ENCODE assay signal across 1 cellular context in the genomic region with DNA sequence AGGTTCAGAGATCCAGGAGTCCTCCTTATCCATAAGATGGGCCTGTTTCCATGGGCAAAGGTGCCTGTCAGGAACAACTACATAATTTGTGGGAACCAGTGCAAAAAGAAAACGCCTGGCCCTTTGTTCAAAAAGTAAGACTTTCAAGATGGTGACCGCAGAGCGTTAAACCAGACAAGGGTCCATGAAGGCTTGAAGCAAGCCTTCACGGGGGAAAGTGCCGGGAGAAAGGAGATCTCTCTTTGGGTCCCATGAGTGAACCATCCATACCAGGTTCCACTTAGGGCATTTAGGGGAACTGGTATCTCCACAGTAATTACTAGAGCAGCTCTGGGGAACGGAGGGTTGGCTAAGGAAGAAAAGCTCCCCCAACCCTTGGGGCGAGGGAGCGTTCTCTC.
TF ChIP-seq lines count a peak whose summit lies in the region.

No MANE protein-coding gene starts in this region.

TF ChIP-seq in GM12878, 131 proteins besides CTCF, POLR2A, EP300 and RAD21:
- TF ChIP-seq, protein P1, sequence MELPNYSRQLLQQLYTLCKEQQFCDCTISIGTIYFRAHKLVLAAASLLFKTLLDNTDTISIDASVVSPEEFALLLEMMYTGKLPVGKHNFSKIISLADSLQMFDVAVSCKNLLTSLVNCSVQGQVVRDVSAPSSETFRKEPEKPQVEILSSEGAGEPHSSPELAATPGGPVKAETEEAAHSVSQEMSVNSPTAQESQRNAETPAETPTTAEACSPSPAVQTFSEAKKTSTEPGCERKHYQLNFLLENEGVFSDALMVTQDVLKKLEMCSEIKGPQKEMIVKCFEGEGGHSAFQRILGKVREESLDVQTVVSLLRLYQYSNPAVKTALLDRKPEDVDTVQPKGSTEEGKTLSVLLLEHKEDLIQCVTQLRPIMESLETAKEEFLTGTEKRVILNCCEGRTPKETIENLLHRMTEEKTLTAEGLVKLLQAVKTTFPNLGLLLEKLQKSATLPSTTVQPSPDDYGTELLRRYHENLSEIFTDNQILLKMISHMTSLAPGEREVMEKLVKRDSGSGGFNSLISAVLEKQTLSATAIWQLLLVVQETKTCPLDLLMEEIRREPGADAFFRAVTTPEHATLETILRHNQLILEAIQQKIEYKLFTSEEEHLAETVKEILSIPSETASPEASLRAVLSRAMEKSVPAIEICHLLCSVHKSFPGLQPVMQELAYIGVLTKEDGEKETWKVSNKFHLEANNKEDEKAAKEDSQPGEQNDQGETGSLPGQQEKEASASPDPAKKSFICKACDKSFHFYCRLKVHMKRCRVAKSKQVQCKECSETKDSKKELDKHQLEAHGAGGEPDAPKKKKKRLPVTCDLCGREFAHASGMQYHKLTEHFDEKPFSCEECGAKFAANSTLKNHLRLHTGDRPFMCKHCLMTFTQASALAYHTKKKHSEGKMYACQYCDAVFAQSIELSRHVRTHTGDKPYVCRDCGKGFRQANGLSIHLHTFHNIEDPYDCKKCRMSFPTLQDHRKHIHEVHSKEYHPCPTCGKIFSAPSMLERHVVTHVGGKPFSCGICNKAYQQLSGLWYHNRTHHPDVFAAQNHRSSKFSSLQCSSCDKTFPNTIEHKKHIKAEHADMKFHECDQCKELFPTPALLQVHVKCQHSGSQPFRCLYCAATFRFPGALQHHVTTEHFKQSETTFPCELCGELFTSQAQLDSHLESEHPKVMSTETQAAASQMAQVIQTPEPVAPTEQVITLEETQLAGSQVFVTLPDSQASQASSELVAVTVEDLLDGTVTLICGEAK (IDR thresholded peaks at IDR 0.05; ENCODE audit: borderline replicate concordance) = no peak
- TF ChIP-seq NFIC (IDR thresholded peaks at IDR 0.05; ENCODE audit: low read depth, low read length) = 0 out of 2 replicates have a peak, but pooled peaks have one; percentile 15
- TF ChIP-seq, protein P2, sequence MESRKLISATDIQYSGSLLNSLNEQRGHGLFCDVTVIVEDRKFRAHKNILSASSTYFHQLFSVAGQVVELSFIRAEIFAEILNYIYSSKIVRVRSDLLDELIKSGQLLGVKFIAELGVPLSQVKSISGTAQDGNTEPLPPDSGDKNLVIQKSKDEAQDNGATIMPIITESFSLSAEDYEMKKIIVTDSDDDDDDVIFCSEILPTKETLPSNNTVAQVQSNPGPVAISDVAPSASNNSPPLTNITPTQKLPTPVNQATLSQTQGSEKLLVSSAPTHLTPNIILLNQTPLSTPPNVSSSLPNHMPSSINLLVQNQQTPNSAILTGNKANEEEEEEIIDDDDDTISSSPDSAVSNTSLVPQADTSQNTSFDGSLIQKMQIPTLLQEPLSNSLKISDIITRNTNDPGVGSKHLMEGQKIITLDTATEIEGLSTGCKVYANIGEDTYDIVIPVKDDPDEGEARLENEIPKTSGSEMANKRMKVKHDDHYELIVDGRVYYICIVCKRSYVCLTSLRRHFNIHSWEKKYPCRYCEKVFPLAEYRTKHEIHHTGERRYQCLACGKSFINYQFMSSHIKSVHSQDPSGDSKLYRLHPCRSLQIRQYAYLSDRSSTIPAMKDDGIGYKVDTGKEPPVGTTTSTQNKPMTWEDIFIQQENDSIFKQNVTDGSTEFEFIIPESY (IDR thresholded peaks at IDR 0.05) = 0 out of 2 replicates have a peak, but pooled peaks have one; percentile 52
- TF ChIP-seq, protein P3, sequence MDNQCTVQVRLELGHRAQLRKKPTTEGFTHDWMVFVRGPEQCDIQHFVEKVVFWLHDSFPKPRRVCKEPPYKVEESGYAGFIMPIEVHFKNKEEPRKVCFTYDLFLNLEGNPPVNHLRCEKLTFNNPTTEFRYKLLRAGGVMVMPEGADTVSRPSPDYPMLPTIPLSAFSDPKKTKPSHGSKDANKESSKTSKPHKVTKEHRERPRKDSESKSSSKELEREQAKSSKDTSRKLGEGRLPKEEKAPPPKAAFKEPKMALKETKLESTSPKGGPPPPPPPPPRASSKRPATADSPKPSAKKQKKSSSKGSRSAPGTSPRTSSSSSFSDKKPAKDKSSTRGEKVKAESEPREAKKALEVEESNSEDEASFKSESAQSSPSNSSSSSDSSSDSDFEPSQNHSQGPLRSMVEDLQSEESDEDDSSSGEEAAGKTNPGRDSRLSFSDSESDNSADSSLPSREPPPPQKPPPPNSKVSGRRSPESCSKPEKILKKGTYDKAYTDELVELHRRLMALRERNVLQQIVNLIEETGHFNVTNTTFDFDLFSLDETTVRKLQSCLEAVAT (IDR thresholded peaks at IDR 0.05) = 0 out of 2 replicates have a peak, but pooled peaks have one; percentile 21
